24 cellular contexts compared by ENCODE assay signal in genomic region chr7:6305330-6305729, GRCh38.
"Had no signal": no experiment of that assay in that cellular context is flagged by ENCODE, and none has a peak within 500 bp of the region (broad histone marks: within the 10 kb centered on the region; RNA-seq: fewer than 3 reads in every experiment).

No MANE protein-coding gene starts in this region.

- H3K4me1 Mint-ChIP-seq: naive thymus-derived CD4-positive, alpha-beta T cell; nephron; stimulated activated memory B cell treated with anti-CD40 and anti-IgM and Interleukin-4, amounts not matched to agents 10 μg/mL and 1 μg/mL and 100 μg/mL, for 72 hours had no signal

- H3K4me3 Mint-ChIP-seq: naive thymus-derived CD4-positive, alpha-beta T cell; nephron; stimulated activated memory B cell treated with anti-CD40 and anti-IgM and Interleukin-4, amounts not matched to agents 10 μg/mL and 1 μg/mL and 100 μg/mL, for 72 hours had no signal

- H3K4me2 ChIP-seq: hepatocyte had no signal

- H3K27ac Mint-ChIP-seq: naive thymus-derived CD4-positive, alpha-beta T cell; nephron; stimulated activated memory B cell treated with anti-CD40 and anti-IgM and Interleukin-4, amounts not matched to agents 10 μg/mL and 1 μg/mL and 100 μg/mL, for 72 hours had no signal

- H3K9me3 Mint-ChIP-seq: naive thymus-derived CD4-positive, alpha-beta T cell; stimulated activated memory B cell treated with anti-CD40 and anti-IgM and Interleukin-4, amounts not matched to agents 10 μg/mL and 1 μg/mL and 100 μg/mL, for 72 hours had no signal

- H3K27me3 ChIP-seq: gastroesophageal sphincter, heart left ventricle, hepatocyte, right atrium auricular region, sigmoid colon, spleen, tibial nerve, upper lobe of left lung had no signal

- ATAC-seq: esophagus mucosa; foreskin keratinocyte; gastroesophageal sphincter; heart left ventricle; left lobe of liver; naive thymus-derived CD4-positive, alpha-beta T cell; stimulated activated memory B cell treated with anti-CD40 and anti-IgM and Interleukin-4, amounts not matched to agents 10 μg/mL and 1 μg/mL and 100 μg/mL, for 72 hours; stimulated activated naive CD8-positive, alpha-beta T cell treated with anti-CD3 and anti-CD28 coated beads, Interleukin-15, Interleukin-2, amounts not matched to agents 100 U/mL and 50 U/mL, for 24 hours had no signal

- H3K27me3 Mint-ChIP-seq: stimulated activated memory B cell treated with anti-CD40 and anti-IgM and Interleukin-4, amounts not matched to agents 10 μg/mL and 1 μg/mL and 100 μg/mL, for 72 hours had no signal

- H3K36me3 ChIP-seq: gastroesophageal sphincter, heart left ventricle, prostate gland, right atrium auricular region, sigmoid colon, spleen, thoracic aorta, tibial nerve, upper lobe of left lung had no signal

- H2AFZ ChIP-seq: hepatocyte had no signal

- H3K9me3 ChIP-seq: gastroesophageal sphincter, heart left ventricle, prostate gland, right atrium auricular region, sigmoid colon, spleen, thoracic aorta, tibial nerve, upper lobe of left lung had no signal

- H3K79me2 ChIP-seq: hepatocyte had no signal

- H3K27ac ChIP-seq: foreskin keratinocyte, gastroesophageal sphincter, heart left ventricle, hepatocyte, prostate gland, right atrium auricular region, sigmoid colon, spleen, thoracic aorta, tibial nerve, upper lobe of left lung had no signal

- DNase-seq: cortex of kidney; foreskin keratinocyte; heart left ventricle; mesendoderm; midbrain; naive thymus-derived CD4-positive, alpha-beta T cell; nucleus accumbens; sigmoid colon; spleen; stimulated activated CD4-positive, alpha-beta T cell treated with anti-CD3 and anti-CD28 coated beads, Interleukin-4, amount 100 ng/mL, for 4 hours; stimulated activated naive CD8-positive, alpha-beta T cell treated with anti-CD3 and anti-CD28 coated beads, Interleukin-15, Interleukin-2, amounts not matched to agents 100 U/mL and 50 U/mL, for 24 hours; substantia nigra; upper lobe of left lung had no signal

- H3K4me3 ChIP-seq: gastroesophageal sphincter, heart left ventricle, hepatocyte, lung, prostate gland, right atrium auricular region, sigmoid colon, spleen, thoracic aorta, tibial nerve, upper lobe of left lung had no signal

- H3K4me1 ChIP-seq: gastroesophageal sphincter, prostate gland, right atrium auricular region, sigmoid colon, spleen, tibial nerve, upper lobe of left lung had no signal

- H3K36me3 Mint-ChIP-seq: naive thymus-derived CD4-positive, alpha-beta T cell; stimulated activated memory B cell treated with anti-CD40 and anti-IgM and Interleukin-4, amounts not matched to agents 10 μg/mL and 1 μg/mL and 100 μg/mL, for 72 hours had no signal
